ENCODE assay signal across 12 cellular contexts in the genomic region with DNA sequence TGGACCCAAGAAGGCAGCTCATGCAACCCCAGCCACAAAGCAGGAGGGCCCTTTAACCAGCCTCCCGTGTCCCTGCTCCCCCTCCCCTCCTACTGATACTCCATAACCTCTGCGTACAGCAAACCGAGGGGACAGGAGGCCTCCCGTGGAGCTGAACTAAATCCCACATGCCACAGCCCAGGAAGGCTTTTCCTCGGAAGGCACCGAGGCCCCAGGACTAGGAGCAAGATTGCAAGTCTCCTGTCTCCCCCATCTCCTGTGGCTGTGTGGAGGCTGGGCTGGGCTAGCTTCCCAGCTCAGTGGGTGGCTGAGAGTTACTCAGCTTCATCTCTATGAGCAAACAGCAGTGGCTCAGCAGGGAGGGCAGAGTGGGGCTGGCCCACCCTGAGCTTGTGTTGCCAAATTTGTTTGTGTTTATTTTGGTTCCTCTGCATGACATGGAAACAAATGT.
A peak's percentile ranks its signal among the peaks of the same experiment; 100 is the strongest.
DNase-seq lines count a peak whose midpoint lies in the region; ATAC-seq and TF ChIP-seq lines count a peak whose summit lies in the region.
"Had no signal": no experiment of that assay in that cellular context is flagged by ENCODE, and none has a peak within 500 bp of the region (broad histone marks: within the 10 kb centered on the region; RNA-seq: fewer than 3 reads in every experiment).

No MANE protein-coding gene starts in this region.

- no peaks in the 10 kb centered on the region for H3K9me2 ChIP-seq in GM23338 (ENCODE audit: insufficient read depth)

- TF ChIP-seq POLR2A in esophagus muscularis mucosa (IDR thresholded peaks at IDR 0.05; ENCODE audit: low read depth) = no peak

- H3K4me1 Mint-ChIP-seq in GM23338 = peaks cover 69% of the 10 kb centered on the region

- H3K36me3 ChIP-seq in GM23338 (ENCODE audit: insufficient read depth) = no peaks in the 10 kb centered on the region
- H3K36me3 ChIP-seq in esophagus muscularis mucosa = no peaks in the 10 kb centered on the region

- peaks cover 17% of the 10 kb centered on the region; the same call in 1 of the 2 replicates for H3K27me3 ChIP-seq in GM23338 (ENCODE audit: insufficient read depth)
- H3K27me3 ChIP-seq in esophagus muscularis mucosa = peaks cover 0 to 57% (median 0%) of the 10 kb centered on the region in 4 donors
- H3K27me3 ChIP-seq: body of pancreas had no signal

- H3K79me2 ChIP-seq in GM23338 (replicated peaks; ENCODE audit: insufficient read depth) = no peaks in the 10 kb centered on the region

- no peak overlapping the region for H3K4me3 ChIP-seq in GM23338
- H3K4me3 ChIP-seq in esophagus muscularis mucosa = no peak overlapping the region
- H3K4me3 ChIP-seq: body of pancreas had no signal

- no peaks in the 10 kb centered on the region for H4K20me1 ChIP-seq in GM23338 (replicated peaks; ENCODE audit: insufficient read depth)

- no peak overlapping the region for H3K27ac Mint-ChIP-seq in GM23338

- H3K27me3 Mint-ChIP-seq in GM23338 (ENCODE audit: insufficient read depth, low read depth, poor library complexity) = peaks cover 47% of the 10 kb centered on the region

- TF ChIP-seq EP300 in esophagus muscularis mucosa (IDR thresholded peaks at IDR 0.05) = no peak

- intact Hi-C loops in esophagus muscularis mucosa (cut with DNase I) = no loop called here

- 53% methylated on average over 6 of the region's 6 CpGs for WGBS in esophagus muscularis mucosa

- H3K4me3 Mint-ChIP-seq in GM23338 = no peak overlapping the region

- H3K4me2 ChIP-seq in GM23338 = peak overlapping the region; percentile 51

- H3K9me3 Mint-ChIP-seq in GM23338 = no peaks in the 10 kb centered on the region

- TF ChIP-seq CTCF in GM23338 (conservative IDR thresholded peaks at IDR 0.05; ENCODE audit: low read depth in 2 of 2) = no peak
- no peak for TF ChIP-seq CTCF in esophagus muscularis mucosa (IDR thresholded peaks at IDR 0.05)

- H3F3A ChIP-seq in GM23338 (replicated peaks; ENCODE audit: low read depth) = no peaks in the 10 kb centered on the region

- H3K4me1 ChIP-seq in GM23338 (ENCODE audit: insufficient read depth) (peaks cover 31% of the 10 kb centered on the region), esophagus muscularis mucosa (no peaks in the 10 kb centered on the region)
- H3K4me1 ChIP-seq: body of pancreas had no signal

- ATAC-seq in GM23338 = peak; percentile 61
- no peak for ATAC-seq in HG03196 (IDR thresholded peaks at IDR 0.05; ENCODE audit: unreplicated experiment)
- no peak for ATAC-seq in HG02852 (IDR thresholded peaks at IDR 0.05; ENCODE audit: unreplicated experiment)
- ATAC-seq: body of pancreas had no signal

- H3K36me3 Mint-ChIP-seq in GM23338 (ENCODE audit: low read depth) = no peaks in the 10 kb centered on the region

- no peak overlapping the region for H3K27ac ChIP-seq in GM23338 (ENCODE audit: low read depth)
- H3K27ac ChIP-seq in angular gyrus (ENCODE audit: low read depth, low read length) = peak overlapping the region; percentile 62
- no peak overlapping the region for H3K27ac ChIP-seq in esophagus muscularis mucosa (replicated peaks in 1 of 4)
- H3K27ac ChIP-seq: body of pancreas, epithelial cell of prostate had no signal

- peak; percentile 39 for DNase-seq in A172 (ENCODE audit: low spot score)
- DNase-seq in GM23338 (ENCODE audit: low spot score) = no peak
- peak; percentile 67 for DNase-seq in iris pigment epithelial cell (ENCODE audit: low read depth)
- no peak for DNase-seq in esophagus muscularis mucosa (ENCODE audit: extremely low spot score)
- no peak for DNase-seq in RKO (ENCODE audit: low spot score)
- DNase-seq: NK-92 treated with Interleukin-12 subunit alpha and Interleukin-12 subunit beta, amount 100 ng/mL, for 24 hours; T-helper 1 cell had no signal

- H2AFZ ChIP-seq in GM23338 = peak overlapping the region; percentile 59; the same call in 1 of the 2 replicates

- H3K9me3 ChIP-seq in esophagus muscularis mucosa = no peaks in the 10 kb centered on the region
- H3K9me3 ChIP-seq: body of pancreas had no signal

TF ChIP-seq in GM23338, 12 proteins besides CTCF, POLR2A, EP300 and RAD21:
- TF ChIP-seq EZH2phosphoT487 (IDR thresholded peaks at IDR 0.05; ENCODE audit: unreplicated experiment) = no peak
- TF ChIP-seq NANOG (IDR thresholded peaks at IDR 0.05; ENCODE audit: borderline replicate concordance) = no peak

Comparison
In these comparisons a context has a peak if more than half of its experiments do, and no peak if none do; other contexts are left out.
1. DNase-seq: peak in A172 (single experiment) and iris pigment epithelial cell (single experiment); none in GM23338 (single experiment), esophagus muscularis mucosa (single experiment) and RKO (single experiment).